11 cellular contexts compared by ENCODE assay signal in genomic region chr6:26472549-26473245, GRCh38. TPM values are rescaled to one million over a fixed set of nuclear protein-coding genes. Genes with fewer than 3 reads are reported as not detected.
A peak's percentile ranks its signal among the peaks of the same experiment; 100 is the strongest.
DNase-seq lines count a peak whose midpoint lies in the region; ATAC-seq and TF ChIP-seq lines count a peak whose summit lies in the region.
"Had no signal": no experiment of that assay in that cellular context is flagged by ENCODE, and none has a peak within 500 bp of the region (broad histone marks: within the 10 kb centered on the region; RNA-seq: fewer than 3 reads in every experiment).

No MANE protein-coding gene starts in this region.

- H3K27ac ChIP-seq in CD8-positive, alpha-beta T cell (ENCODE audit: low read depth, low read length): peak overlapping the region; percentile 82
- peak overlapping the region; percentile 97 for H3K27ac ChIP-seq in OCI-LY3 (ENCODE audit: low read length)
- peak overlapping the region; percentile 87 for H3K27ac ChIP-seq in mammary epithelial cell (ENCODE audit: insufficient read depth, low read depth, low read length)
- peak overlapping the region; percentile 73 for H3K27ac ChIP-seq in osteoblast (ENCODE audit: low read depth, low read length)

- no peak overlapping the region for H2AFZ ChIP-seq in OCI-LY3 (ENCODE audit: low read depth, low read length)
- H2AFZ ChIP-seq in mammary epithelial cell (ENCODE audit: low read depth, low read length): no peak overlapping the region
- H2AFZ ChIP-seq in osteoblast (ENCODE audit: low read length): peak overlapping the region; percentile 82

- dilution Hi-C loops in mammary epithelial cell (cut with HindIII; ENCODE audit: low sequenced_read_pairs): no loop called here

- peaks cover 2% of the 10 kb centered on the region for H3K9me3 Mint-ChIP-seq in CD8-positive, alpha-beta T cell

- H3K27ac Mint-ChIP-seq in CD8-positive, alpha-beta T cell: peak overlapping the region; percentile 99

- H3K79me2 ChIP-seq in OCI-LY3 (ENCODE audit: low read length): 0 out of 2 replicates have a peak, but pooled peaks cover 3% of the 10 kb centered on the region
- no peaks in the 10 kb centered on the region for H3K79me2 ChIP-seq in mammary epithelial cell (ENCODE audit: insufficient read depth, low read length)
- peaks cover 2% of the 10 kb centered on the region for H3K79me2 ChIP-seq in osteoblast (ENCODE audit: insufficient read depth, low read length)

- POLR2A ChIA-PET in CD8-positive, alpha-beta T cell (lab: Charles Lee): interaction anchor here (0.6 to 3.8 kb wide), 20 partner anchors 11 to 316 kb away, joined by 3 to 36 read pairs (median 5); partner anchors contain the start of genes BTN1A1 and HMGN4

- peaks cover 39% of the 10 kb centered on the region for H3K36me3 Mint-ChIP-seq in CD8-positive, alpha-beta T cell

- no peaks in the 10 kb centered on the region for H3K27me3 ChIP-seq in CD8-positive, alpha-beta T cell (ENCODE audit: insufficient read depth, low read length)
- no peaks in the 10 kb centered on the region for H3K27me3 ChIP-seq in OCI-LY3 (ENCODE audit: low read depth, low read length)
- H3K27me3 ChIP-seq in mammary epithelial cell (ENCODE audit: insufficient read depth, low read length): no peaks in the 10 kb centered on the region
- no peaks in the 10 kb centered on the region for H3K27me3 ChIP-seq in osteoblast (ENCODE audit: insufficient read depth, low read length)
- H3K27me3 ChIP-seq in BE2C: no peaks in the 10 kb centered on the region

- DNase-seq in CD8-positive, alpha-beta T cell: no peak
- DNase-seq in mammary epithelial cell (no peak), osteoblast (ENCODE audit: insufficient read length, low spot score, missing footprints) (no peak), dermis blood vessel endothelial cell (no peak), epidermal melanocyte (ENCODE audit: insufficient read length, low spot score) (no peak), BE2C (no peak)
- DNase-seq: activated CD8-positive, alpha-beta memory T cell treated with anti-CD3 and anti-CD28 coated beads for 24 hours; NCI-H82 had no signal

- peaks cover 48% of the 10 kb centered on the region for H3K4me1 Mint-ChIP-seq in CD8-positive, alpha-beta T cell (ENCODE audit: low read depth)

- H3K9ac ChIP-seq in OCI-LY3 (ENCODE audit: low read length) (peak overlapping the region; percentile 97; the same call in 1 of the 2 replicates), mammary epithelial cell (ENCODE audit: insufficient read depth, low read length) (no peak overlapping the region)

- no peak for TF ChIP-seq CTCF in CD8-positive, alpha-beta T cell (IDR thresholded peaks at IDR 0.05)
- TF ChIP-seq CTCF in OCI-LY3 (IDR thresholded peaks at IDR 0.05; ENCODE audit: low read depth, low read length) (no peak), mammary epithelial cell (conservative IDR thresholded peaks at IDR 0.05 in 1 of 2, IDR thresholded peaks at IDR 0.05 in 1 of 2; ENCODE audit: extremely low read depth in 1 of 2, insufficient read depth in 1 of 2, low read depth in 1 of 2, low read length in 2 of 2) (no peak), osteoblast (IDR thresholded peaks at IDR 0.05; ENCODE audit: extremely low read depth, low read depth, low read length) (no peak), BE2C (IDR thresholded peaks at IDR 0.05; ENCODE audit: low read depth, low read length) (no peak)

- no peaks in the 10 kb centered on the region for H3K27me3 Mint-ChIP-seq in CD8-positive, alpha-beta T cell (ENCODE audit: low read depth)

- H3K4me3 Mint-ChIP-seq in CD8-positive, alpha-beta T cell: peak overlapping the region; percentile 93

- H4K20me1 ChIP-seq in OCI-LY3 (ENCODE audit: insufficient read depth, low read length): no peaks in the 10 kb centered on the region
- H4K20me1 ChIP-seq in mammary epithelial cell (ENCODE audit: insufficient read depth, low read length): no peaks in the 10 kb centered on the region
- H4K20me1 ChIP-seq in osteoblast (ENCODE audit: insufficient read depth, low read length): no peaks in the 10 kb centered on the region

- H3K4me1 ChIP-seq in CD8-positive, alpha-beta T cell (ENCODE audit: insufficient read depth, low read length): peaks cover 39% of the 10 kb centered on the region
- H3K4me1 ChIP-seq in OCI-LY3 (ENCODE audit: low read length) (peaks cover 28% of the 10 kb centered on the region), mammary epithelial cell (ENCODE audit: insufficient read depth, low read length) (peaks cover 16% of the 10 kb centered on the region), osteoblast (ENCODE audit: insufficient read depth, low read length) (peaks cover 15% of the 10 kb centered on the region), BE2C (peaks cover 6% of the 10 kb centered on the region; the same call in 1 of the 2 replicates)

- H3K4me2 ChIP-seq in OCI-LY3 (ENCODE audit: low read length) (peak overlapping the region; percentile 70; the same call in 1 of the 2 replicates), mammary epithelial cell (ENCODE audit: insufficient read depth, low read depth, low read length) (peak overlapping the region; percentile 82), osteoblast (ENCODE audit: insufficient read depth, low read length) (peak overlapping the region; percentile 88)

- H3K9me3 ChIP-seq in CD8-positive, alpha-beta T cell (ENCODE audit: low read length): no peaks in the 10 kb centered on the region
- H3K9me3 ChIP-seq in OCI-LY3 (ENCODE audit: insufficient read depth, low read length) (peaks cover 11% of the 10 kb centered on the region; the same call in 1 of the 2 replicates), mammary epithelial cell (replicated peaks; ENCODE audit: insufficient read depth, low read length) (no peaks in the 10 kb centered on the region), osteoblast (ENCODE audit: low read depth, low read length) (no peaks in the 10 kb centered on the region), BE2C (no peaks in the 10 kb centered on the region; the same call in 1 of the 2 replicates)

- H3K4me3 ChIP-seq in CD8-positive, alpha-beta T cell (ENCODE audit: low read depth, low read length): peak overlapping the region; percentile 17
- H3K4me3 ChIP-seq in OCI-LY3 (ENCODE audit: low read length) (no peak overlapping the region), mammary epithelial cell (replicated peaks in 1 of 3; ENCODE audit: insufficient read depth in 1 of 3, low read depth in 2 of 3, low read length in 3 of 3) (no peak overlapping the region), osteoblast (ENCODE audit: insufficient read depth, low read length) (no peak overlapping the region), BE2C (ENCODE audit: low read depth, low read length) (no peak overlapping the region)

- CTCF ChIA-PET in CD8-positive, alpha-beta T cell (lab: Charles Lee): interaction anchor here (0.7 to 2.3 kb wide), 4 partner anchors 11 to 123 kb away, joined by 3 to 6 read pairs (median 4); no protein-coding TSS in a partner anchor
- CTCF ChIA-PET in mammary epithelial cell (lab: Charles Lee; ENCODE audit: low non-redundant PET): no interaction called here

- in situ Hi-C loops in mammary epithelial cell (cut with MboI; ENCODE audit: low sequenced_read_pairs in 2 of 2): no loop called here

- peaks cover 11% of the 10 kb centered on the region for H3K36me3 ChIP-seq in CD8-positive, alpha-beta T cell (ENCODE audit: insufficient read depth, low read length)
- H3K36me3 ChIP-seq in OCI-LY3 (replicated peaks; ENCODE audit: low read depth, low read length) (peaks cover 15% of the 10 kb centered on the region), mammary epithelial cell (ENCODE audit: insufficient read depth, low read length) (no peaks in the 10 kb centered on the region), osteoblast (ENCODE audit: insufficient read depth, low read length) (peaks cover 14% of the 10 kb centered on the region), BE2C (peaks cover 15% of the 10 kb centered on the region)

- no peak for ATAC-seq in CD8-positive, alpha-beta T cell
- no peak for ATAC-seq in GM18907 (IDR thresholded peaks at IDR 0.05; ENCODE audit: unreplicated experiment)

- intact Hi-C loops in CD8-positive, alpha-beta T cell (cut with DNase I, micrococcal nuclease): loop anchor here (1.0 to 5.0 kb wide), 4 partner anchors 14 to 300 kb away; partner anchors contain the start of genes BTN3A1 (in 1 of the 2) and BTN3A3 (in 1 of the 2)
- intact Hi-C loops in mammary epithelial cell (cut with micrococcal nuclease): loop anchor here (5.0 kb wide), 2 partner anchors 50 to 65 kb away; partner anchors contain the start of gene HMGN4

- WGBS in mammary epithelial cell (ENCODE audit: low coverage, missing lambda C conversion rate): 92% methylated on average over 4 of the region's 4 CpGs

- BruUV-seq in mammary epithelial cell (replicated peaks; lab: Mats Ljungman, UMichigan): no TSS peak

RNA-seq across cellular contexts. Expression of gene BTN2A1, which starts 14.9 kb away (rescaled TPM):
- total RNA-seq in CD8-positive, alpha-beta T cell: 10 to 100 TPM; 16.4 to 17.3 TPM
- total RNA-seq in mammary epithelial cell: 10 to 100 TPM in 1 of 2 donors, 1 to 10 TPM in 1; 7.8 to 19.2 TPM
- 9.0 TPM for polyA plus RNA-seq in mammary epithelial cell
- 2.3 TPM for polyA minus RNA-seq in mammary epithelial cell
- 10.5 and 11.5 TPM in 2 replicates for total RNA-seq in osteoblast
- total RNA-seq in dermis blood vessel endothelial cell: 7.8 and 9.3 TPM in 2 replicates
- 31.1 TPM for polyA plus RNA-seq in BE2C (2012; ENCODE audit: insufficient read depth, insufficient read length, low read depth)

RNA-seq across cellular contexts. Expression of gene BTN1A1, which starts 27.4 kb away (rescaled TPM):
- not detected for total RNA-seq in CD8-positive, alpha-beta T cell
- total RNA-seq in mammary epithelial cell (not detected), osteoblast (under 0.01 TPM in 2 replicates), dermis blood vessel endothelial cell (not detected in 2 replicates)
- not detected for polyA plus RNA-seq in mammary epithelial cell
- polyA minus RNA-seq in mammary epithelial cell: not detected
- polyA plus RNA-seq in BE2C (2012; ENCODE audit: insufficient read depth, insufficient read length, low read depth): not detected
- total RNA-seq: epithelial cell of proximal tubule had no signal

RNA-seq across cellular contexts. Expression of gene BTN3A3, which starts 32.4 kb away (rescaled TPM):
- 10 to 100 TPM; 44.9 to 51.8 TPM for total RNA-seq in CD8-positive, alpha-beta T cell
- total RNA-seq in mammary epithelial cell: 1 to 10 TPM; 5.3 to 5.5 TPM
- polyA plus RNA-seq in mammary epithelial cell: 4.3 TPM
- 8.1 TPM for polyA minus RNA-seq in mammary epithelial cell
- total RNA-seq in osteoblast: 21.5 and 21.7 TPM in 2 replicates
- 16.9 and 20.3 TPM in 2 replicates for total RNA-seq in dermis blood vessel endothelial cell
- 2.4 TPM for polyA plus RNA-seq in BE2C (2012; ENCODE audit: insufficient read depth, insufficient read length, low read depth)
